ENCODE assay signal across 11 cellular contexts in the genomic region with DNA sequence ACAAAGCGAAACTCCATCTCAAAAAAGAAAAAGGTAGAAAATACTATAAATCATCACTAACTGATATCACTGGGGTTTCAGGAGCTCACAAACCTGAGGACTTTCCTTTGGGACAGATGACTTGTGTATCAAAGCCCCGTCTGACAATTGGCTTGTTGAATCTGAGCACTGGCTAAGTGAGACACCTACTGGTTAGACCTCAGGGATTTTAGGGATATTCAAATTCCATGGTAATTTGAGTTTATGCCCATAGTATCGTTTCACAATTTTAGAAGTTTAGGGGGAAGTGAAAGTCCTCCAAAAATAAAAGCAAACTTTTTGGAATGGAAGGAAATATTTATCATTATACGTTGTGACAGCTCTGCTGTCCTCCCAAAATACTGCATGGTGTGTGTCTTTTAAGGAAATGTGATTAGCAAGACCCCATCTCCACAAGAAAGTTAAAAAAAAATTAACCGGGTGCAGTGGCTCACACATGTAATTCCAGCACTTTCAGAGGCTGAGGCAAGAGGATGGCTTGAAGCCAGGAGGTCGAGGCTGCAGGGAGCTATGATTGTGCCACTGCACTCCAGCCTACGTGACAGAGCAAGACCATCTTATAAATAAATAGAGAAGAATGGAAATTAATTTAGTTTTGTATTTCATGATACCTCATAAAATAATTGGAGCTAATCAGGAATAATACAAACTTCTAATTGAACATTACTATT. TPM values are rescaled to one million over a fixed set of nuclear protein-coding genes. Genes with fewer than 3 reads are reported as not detected.
DNase-seq lines count a peak whose midpoint lies in the region; ATAC-seq, FAIRE-seq and TF ChIP-seq lines count a peak whose summit lies in the region.
"Had no signal": no experiment of that assay in that cellular context is flagged by ENCODE, and none has a peak within 500 bp of the region (broad histone marks: within the 10 kb centered on the region; RNA-seq: fewer than 3 reads in every experiment).

No MANE protein-coding gene starts in this region.

- CTCF ChIA-PET in HepG2 (lab: Yijun Ruan, JAX; ENCODE audit: low intra/inter-chr PET ratio, low total read pairs): no interaction called here

- in situ Hi-C loops in astrocyte of the spinal cord (cut with HindIII; ENCODE audit: low sequenced_read_pairs) (no loop called here), HepG2 (cut with HindIII; ENCODE audit: extremely low pct_ligation_motif_present, low pct_unique_long_range_greater_than_20kb) (no loop called here)

- no peak for TF ChIP-seq RAD21 in HepG2 (CRISPR knock-in tag; IDR thresholded peaks at IDR 0.05)

- intact Hi-C loops in HepG2 (cut with micrococcal nuclease; ENCODE audit: unreplicated experiment): no loop called here

- no peaks in the 10 kb centered on the region for H3K36me3 ChIP-seq in Loucy (ENCODE audit: insufficient read depth, low read length)
- H3K36me3 ChIP-seq in HepG2 (replicated peaks in 1 of 2; ENCODE audit: control insufficient read depth in 1 of 2, insufficient read depth in 2 of 2, low read length in 2 of 2): no peaks in the 10 kb centered on the region

- H3K36me3 Mint-ChIP-seq in T-helper 2 cell treated with Interferon-gamma antibody and Interleukin-4, amounts not matched to agents 5 μg/mL and 100 μg/mL, for 36 hours (ENCODE audit: low read depth): no peaks in the 10 kb centered on the region
- H3K36me3 Mint-ChIP-seq: naive B cell had no signal

- H3K9me3 Mint-ChIP-seq in T-helper 2 cell treated with Interferon-gamma antibody and Interleukin-4, amounts not matched to agents 5 μg/mL and 100 μg/mL, for 36 hours: no peaks in the 10 kb centered on the region

- 41% methylated on average over 7 of the region's 7 CpGs for WGBS in HepG2 (ENCODE audit: low lambda C conversion rate)

- no peaks in the 10 kb centered on the region for H3K27me3 ChIP-seq in Loucy (ENCODE audit: insufficient read depth, low read length, poor library complexity, severe bottlenecking)
- H3K27me3 ChIP-seq in HepG2 (ENCODE audit: control insufficient read depth in 1 of 2, insufficient read depth in 2 of 2, low read length in 2 of 2): peaks cover 1 to 23% of the 10 kb centered on the region in 2 experiments; a peak in 3 of 5 replicates

- H3K9ac ChIP-seq in Loucy (ENCODE audit: low read depth, low read length, poor library complexity, severe bottlenecking) (no peak overlapping the region), HepG2 (ENCODE audit: insufficient read depth, low read depth, low read length) (no peak overlapping the region)

- H3K4me3 ChIP-seq in Loucy (ENCODE audit: low read length, poor library complexity, severe bottlenecking) (no peak overlapping the region), astrocyte of the spinal cord (ENCODE audit: low read depth, low read length) (no peak overlapping the region), HepG2 (replicated peaks in 1 of 3; ENCODE audit: insufficient read depth in 1 of 3, low read depth in 2 of 3, low read length in 3 of 3) (no peak overlapping the region)

- DNase-seq in D721Med (ENCODE audit: insufficient read length, low spot score) (no peak), astrocyte of the spinal cord (ENCODE audit: low read depth, low spot score) (no peak), HepG2 (ENCODE audit: low spot score) (peak; percentile 7), UCSD-AML1 (lab: John Stamatoyannopoulos, UW; ENCODE audit: unreplicated experiment) (no peak), GM10266 (ENCODE audit: extremely low spot score) (no peak), LoVo (ENCODE audit: low spot score) (no peak)
- no peak for DNase-seq in T-helper 2 cell treated with Interferon-gamma antibody and Interleukin-4, amounts not matched to agents 5 μg/mL and 100 μg/mL, for 36 hours (ENCODE audit: low spot score)
- DNase-seq: effector memory CD4-positive, alpha-beta T cell; naive B cell; NCI-H2227 treated with DMSO at 0.1 percent for 48 hours had no signal

- no peak for TF ChIP-seq EP300 in HepG2 (IDR thresholded peaks at IDR 0.05; ENCODE audit: low read depth in 2 of 2, low read length in 2 of 2)
- TF ChIP-seq EP300 in HepG2 (CRISPR knock-in tag; IDR thresholded peaks at IDR 0.05; ENCODE audit: borderline replicate concordance): no peak

- H3K4me1 Mint-ChIP-seq in T-helper 2 cell treated with Interferon-gamma antibody and Interleukin-4, amounts not matched to agents 5 μg/mL and 100 μg/mL, for 36 hours (ENCODE audit: low read depth): no peaks in the 10 kb centered on the region
- H3K4me1 Mint-ChIP-seq: naive B cell had no signal

- H2AFZ ChIP-seq in Loucy (ENCODE audit: low read length) (no peak overlapping the region), HepG2 (ENCODE audit: low read length) (no peak overlapping the region)

- POLR2A ChIA-PET in HepG2 (lab: Yijun Ruan, JAX): no interaction called here

- no peaks in the 10 kb centered on the region for H3F3A ChIP-seq in Loucy (ENCODE audit: low read depth)

- ATAC-seq in HepG2: no peak

- TF ChIP-seq POLR2A in HepG2 (IDR thresholded peaks at IDR 0.05; ENCODE audit: insufficient read depth in 1 of 2, low read depth in 2 of 2, low read length in 2 of 2): no peak

- H3K4me1 ChIP-seq in Loucy (ENCODE audit: insufficient read depth, low read length, poor library complexity, severe bottlenecking) (no peaks in the 10 kb centered on the region), HepG2 (ENCODE audit: insufficient read depth, low read length) (peaks cover 15% of the 10 kb centered on the region)

- H3K9me2 ChIP-seq in Loucy (replicated peaks; ENCODE audit: low read depth, low read length): no peaks in the 10 kb centered on the region

- H4K20me1 ChIP-seq in Loucy (ENCODE audit: insufficient read depth, low read length, poor library complexity, severe bottlenecking) (no peaks in the 10 kb centered on the region), HepG2 (ENCODE audit: insufficient read depth, low read length) (no peaks in the 10 kb centered on the region)

- no peak overlapping the region for H3K27ac Mint-ChIP-seq in T-helper 2 cell treated with Interferon-gamma antibody and Interleukin-4, amounts not matched to agents 5 μg/mL and 100 μg/mL, for 36 hours

- FAIRE-seq in D721Med (lab: Jason Lieb, UNC): no peak
- no peak for FAIRE-seq in HepG2 (lab: Jason Lieb, UNC)

- H3K4me2 ChIP-seq in Loucy (ENCODE audit: low read depth, low read length, poor library complexity, severe bottlenecking): no peak overlapping the region
- no peak overlapping the region for H3K4me2 ChIP-seq in HepG2 (ENCODE audit: low read depth, low read length)

- H3K27me3 Mint-ChIP-seq in T-helper 2 cell treated with Interferon-gamma antibody and Interleukin-4, amounts not matched to agents 5 μg/mL and 100 μg/mL, for 36 hours (ENCODE audit: low read depth): peaks cover 44% of the 10 kb centered on the region

- BruUV-seq in HepG2 (replicated peaks; lab: Mats Ljungman, UMichigan): no TSS peak

- no peak overlapping the region for H3K27ac ChIP-seq in HepG2 (ENCODE audit: extremely low read length, insufficient read depth, low read length)

- TF ChIP-seq CTCF in D721Med (IDR thresholded peaks at IDR 0.05; ENCODE audit: insufficient read depth, missing control alignments) (peak; percentile 33), Loucy (conservative IDR thresholded peaks at IDR 0.05; ENCODE audit: low read length) (peak; percentile 56), astrocyte of the spinal cord (IDR thresholded peaks at IDR 0.05; ENCODE audit: low read depth, low read length) (peak; percentile 40), HepG2 (CRISPR knock-in tag; IDR thresholded peaks at IDR 0.05) (peak; percentile 24; the same call in 1 of the 2 replicates), GM10266 (IDR thresholded peaks at IDR 0.05; ENCODE audit: control insufficient read depth, insufficient read depth, low read depth, missing control alignments) (no peak)

- H3K79me2 ChIP-seq in Loucy (ENCODE audit: insufficient read depth, low read length) (no peaks in the 10 kb centered on the region), HepG2 (ENCODE audit: insufficient read depth, low read length) (no peaks in the 10 kb centered on the region)

- no peaks in the 10 kb centered on the region for H3K9me3 ChIP-seq in Loucy (ENCODE audit: insufficient read depth, low read depth, low read length)
- no peaks in the 10 kb centered on the region for H3K9me3 ChIP-seq in HepG2 (ENCODE audit: low read length)

- no peak overlapping the region for H3K4me3 Mint-ChIP-seq in T-helper 2 cell treated with Interferon-gamma antibody and Interleukin-4, amounts not matched to agents 5 μg/mL and 100 μg/mL, for 36 hours
- H3K4me3 Mint-ChIP-seq: naive B cell had no signal

TF ChIP-seq in HepG2, 621 proteins besides CTCF, POLR2A, EP300 and RAD21:
- no peak for TF ChIP-seq PPARG (CRISPR knock-in tag; conservative IDR thresholded peaks at IDR 0.05)
- TF ChIP-seq STAG1 (CRISPR knock-in tag; IDR thresholded peaks at IDR 0.05): peak; percentile 39; the same call in 1 of the 2 replicates

RNA-seq across cellular contexts. Expression of a gene that starts 49.2 kb away (rescaled TPM):
- 5.5 and 7.0 TPM in 2 replicates for total RNA-seq in HepG2 (2016; rRNA removed; fragmentation: Illumina TruSeq; extraction: Trizol)
- 1.6 TPM in 2 replicates for total RNA-seq in HepG2 (2016; cell fraction: cytosol; rRNA removed; fragmentation: Illumina TruSeq; extraction: Trizol; ENCODE audit: low read depth)
- 5.8 and 6.3 TPM in 2 replicates for total RNA-seq in HepG2 (2016; cell fraction: insoluble cytoplasmic fraction; rRNA removed; fragmentation: Illumina TruSeq; extraction: Trizol)
- 7.3 and 8.4 TPM in 2 replicates for total RNA-seq in HepG2 (2016; cell fraction: membrane; rRNA removed; fragmentation: Illumina TruSeq; extraction: Trizol)
- 3.5 and 4.2 TPM in 2 replicates for total RNA-seq in HepG2 (2016; cell fraction: nucleus; rRNA removed; fragmentation: Illumina TruSeq; extraction: Trizol)
- 7.2 and 7.4 TPM in 2 replicates for polyA plus RNA-seq in HepG2 (2011; rRNA removed)
- 5.7 and 11.0 TPM in 2 replicates for polyA plus RNA-seq in HepG2 (2011; cell fraction: cytosol; rRNA removed)
- polyA plus RNA-seq in HepG2 (2011; cell fraction: nucleus; rRNA removed): 4.8 and 5.6 TPM in 2 replicates
- 1.5 and 3.4 TPM in 2 replicates for polyA plus RNA-seq in HepG2 (2012)
- 1.3 and 1.5 TPM in 2 replicates for polyA plus RNA-seq in HepG2 (2016; cell fraction: cytosol; fragmentation: Illumina TruSeq; extraction: Trizol; ENCODE audit: low read depth)
- polyA plus RNA-seq in HepG2 (2016; cell fraction: insoluble cytoplasmic fraction; fragmentation: Illumina TruSeq; extraction: Trizol; ENCODE audit: low read depth): 4.3 and 4.9 TPM in 2 replicates
- 3.9 and 4.6 TPM in 2 replicates for polyA plus RNA-seq in HepG2 (2016; cell fraction: membrane; fragmentation: Illumina TruSeq; extraction: Trizol; ENCODE audit: low read depth)
- polyA plus RNA-seq in HepG2 (2016; cell fraction: nucleus; fragmentation: Illumina TruSeq; extraction: Trizol; ENCODE audit: insufficient read depth, low read depth): 2.8 and 3.0 TPM in 2 replicates
- 24.9 and 37.9 TPM in 2 replicates for polyA minus RNA-seq in HepG2 (2011; rRNA and poly(A)+ RNA removed; ENCODE audit: low replicate concordance)
- polyA minus RNA-seq in HepG2 (2011; cell fraction: cytosol; rRNA and poly(A)+ RNA removed): 5.9 and 9.1 TPM in 2 replicates
- 3.3 and 4.5 TPM in 2 replicates for polyA minus RNA-seq in HepG2 (2011; cell fraction: nucleus; rRNA and poly(A)+ RNA removed)
